In the genomic region with DNA sequence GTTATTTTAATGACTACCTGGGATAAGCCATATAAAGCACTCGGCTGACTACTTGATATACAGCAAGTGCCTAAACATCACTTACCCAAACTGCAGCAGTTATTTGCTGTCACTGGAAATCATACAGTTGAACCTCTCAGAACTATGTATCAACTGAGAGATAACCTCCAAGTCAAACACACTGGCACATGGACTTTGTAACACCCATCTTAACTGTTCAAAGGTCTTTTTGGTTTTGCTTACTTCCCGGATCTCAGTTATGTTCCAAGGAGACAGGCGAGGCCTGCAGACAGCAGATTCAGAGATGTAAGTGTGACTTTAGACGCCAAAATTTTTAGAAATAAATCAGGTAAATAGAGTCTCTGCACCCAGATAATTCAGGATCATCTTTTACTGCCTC, we compare ENCODE assay signal across 8 cellular contexts. TPM values are rescaled to one million over a fixed set of nuclear protein-coding genes. Genes with fewer than 3 reads are reported as not detected.
A peak's percentile ranks its signal among the peaks of the same experiment; 100 is the strongest.
DNase-seq lines count a peak whose midpoint lies in the region; ATAC-seq, FAIRE-seq and TF ChIP-seq lines count a peak whose summit lies in the region.

No MANE protein-coding gene starts in this region.

- SMC1A ChIA-PET in GM12878 (lab: Charles Lee; ENCODE audit: uncharacterized antibody, unreplicated experiment) = no interaction called here

- peak overlapping the region in 1 of 2 experiments; percentile 98; a peak in 4 of 6 replicates for H3K27ac ChIP-seq in A549
- 0 out of 2 replicates have a peak overlapping the region, but pooled peaks have one; percentile 75 for H3K27ac ChIP-seq in HL-60 (replicated peaks)
- H3K27ac ChIP-seq in GM12878 (ENCODE audit: control insufficient read depth, insufficient read depth) = no peak overlapping the region
- H3K27ac ChIP-seq in mesodermal cell (ENCODE audit: low read depth, low read length, severe bottlenecking) = no peak overlapping the region

- H3K79me2 ChIP-seq in GM12878 (ENCODE audit: control insufficient read depth, insufficient read depth, low read length) = peaks cover 62% of the 10 kb centered on the region

- 49% methylated on average over 4 of the region's 4 CpGs for WGBS in A549 (ENCODE audit: missing lambda C conversion rate)
- 60% methylated on average over 4 of the region's 4 CpGs for WGBS in GM12878 (ENCODE audit: insufficient coverage, insufficient replicate concordance, low lambda C conversion rate, missing lambda C conversion rate)
- 93 to 100% methylated on average over 2 to 4 of the region's 4 CpGs for whole genome bisulfite sequencing in mesodermal cell (ENCODE audit: insufficient coverage in 2 of 2), 2 experiments

- intact Hi-C loops in GM12878 (cut with micrococcal nuclease; ENCODE audit: unreplicated experiment) = no loop called here
- intact Hi-C loops in posterior vena cava (cut with DNase I) = no loop called here

- RAD21 ChIA-PET in GM12878 (lab: Charles Lee; ENCODE audit: unreplicated experiment) = no interaction called here

- no peak for DNase-seq in A549 (ENCODE audit: low read depth in 1 of 2, low spot score in 1 of 2)
- DNase-seq in HL-60 (ENCODE audit: low read depth in 1 of 2, low spot score in 1 of 2) = no peak
- DNase-seq in GM12878 (ENCODE audit: low read depth, low spot score) = no peak
- no peak for DNase-seq in NCI-H2227 (lab: John Stamatoyannopoulos, UW; ENCODE audit: unreplicated experiment)
- DNase-seq in posterior vena cava (ENCODE audit: low spot score) = no peak
- DNase-seq in COR-L47 (lab: John Stamatoyannopoulos, UW) = no peak
- no peak for DNase-seq in cerebellar nuclear complex (lab: John Stamatoyannopoulos, UW)

- CTCF ChIA-PET in A549 (lab: Yijun Ruan, JAX) = no interaction called here
- CTCF ChIA-PET in GM12878 (lab: Yijun Ruan, JAX) = no interaction called here

- H3K4me3 ChIP-seq in A549 (peak overlapping the region; percentile 92), HL-60 (replicated peaks; ENCODE audit: insufficient read depth, low read length) (peak overlapping the region; percentile 99), GM12878 (peak overlapping the region; percentile 96), mesodermal cell (ENCODE audit: extremely low read depth, insufficient read depth, low read length, poor library complexity, severe bottlenecking) (peak overlapping the region; percentile 94)

- H3K9me3 ChIP-seq in A549 (no peaks in the 10 kb centered on the region), GM12878 (replicated peaks; ENCODE audit: control insufficient read depth, insufficient read depth, low read length) (no peaks in the 10 kb centered on the region), mesodermal cell (ENCODE audit: control insufficient read depth, low read length) (no peaks in the 10 kb centered on the region)

- TF ChIP-seq RAD21 in A549 (conservative IDR thresholded peaks at IDR 0.05 in 1 of 2, IDR thresholded peaks at IDR 0.05 in 1 of 2) (no peak), GM12878 (IDR thresholded peaks at IDR 0.05; ENCODE audit: insufficient read depth, low read depth, low read length) (no peak)

- no peak overlapping the region for H2AFZ ChIP-seq in GM12878 (ENCODE audit: control insufficient read depth, low read depth, low read length)

- TF ChIP-seq EP300 in A549 (IDR thresholded peaks at IDR 0.05) = no peak
- TF ChIP-seq EP300 in GM12878 (IDR thresholded peaks at IDR 0.05; ENCODE audit: borderline replicate concordance in 1 of 2, control insufficient read depth in 1 of 2, low read depth in 2 of 2, low read length in 2 of 2) = no peak

- in situ Hi-C loops in GM12878 (cut with MboI) = no loop called here

- H3K4me1 ChIP-seq in A549 = peaks cover 24% of the 10 kb centered on the region
- H3K4me1 ChIP-seq in GM12878 (ENCODE audit: control insufficient read depth, insufficient read depth, low read length) = peaks cover 14% of the 10 kb centered on the region
- peaks cover 11% of the 10 kb centered on the region for H3K4me1 ChIP-seq in mesodermal cell (ENCODE audit: control insufficient read depth, insufficient read depth, low read length, poor library complexity, severe bottlenecking)

- TF ChIP-seq CTCF in A549 (IDR thresholded peaks at IDR 0.05) (no peak), HL-60 (IDR thresholded peaks at IDR 0.05; ENCODE audit: insufficient read depth, low read length) (no peak), GM12878 (IDR thresholded peaks at IDR 0.05 in 2 of 3, conservative IDR thresholded peaks at IDR 0.05 in 1 of 3; ENCODE audit: control insufficient read depth in 2 of 3, extremely low read depth in 1 of 3, insufficient read depth in 1 of 3, low read depth in 3 of 3, low read length in 3 of 3) (no peak)

- H3K9ac ChIP-seq in GM12878 (ENCODE audit: control insufficient read depth, insufficient read depth, low read length) = peak overlapping the region; percentile 94

- TF ChIP-seq POLR2A in A549 (IDR thresholded peaks at IDR 0.05; ENCODE audit: low read length) (no peak), GM12878 (IDR thresholded peaks at IDR 0.05; ENCODE audit: low read depth, low read length) (no peak)

- POLR2A ChIA-PET in A549 (lab: Yijun Ruan, JAX) (interaction anchor here (0.5 to 0.7 kb wide), 3 partner anchors 11 to 18 kb away, joined by 3 read pairs; no protein-coding TSS in a partner anchor), GM12878 (lab: Charles Lee) (interaction anchor here (0.5 kb wide), 1 partner anchor 98 kb away, joined by 3 read pairs; no protein-coding TSS in a partner anchor)

- BruUV-seq in GM12878 (replicated peaks; lab: Mats Ljungman, UMichigan) = TSS peak; percentile 70

- ATAC-seq in A549 (no peak), GM12878 (no peak)

- H3K27me3 ChIP-seq in HL-60 (ENCODE audit: insufficient read depth, poor library complexity, severe bottlenecking) (no peaks in the 10 kb centered on the region), GM12878 (replicated peaks in 1 of 2; ENCODE audit: control insufficient read depth in 2 of 2, insufficient read depth in 2 of 2, low read length in 1 of 2) (no peaks in the 10 kb centered on the region)

- H3K4me2 ChIP-seq in A549 = peak overlapping the region; percentile 89
- peak overlapping the region; percentile 87 for H3K4me2 ChIP-seq in GM12878 (ENCODE audit: control insufficient read depth, insufficient read depth)

- FAIRE-seq in A549 (lab: Jason Lieb, UNC) (no peak), GM12878 (lab: Jason Lieb, UNC) (no peak)

- peaks cover 0 to 13% of the 10 kb centered on the region in 2 experiments; a peak in 1 of 4 replicates for H3K36me3 ChIP-seq in GM12878 (ENCODE audit: control insufficient read depth in 2 of 2, insufficient read depth in 2 of 2, low read length in 1 of 2)
- H3K36me3 ChIP-seq in mesodermal cell (ENCODE audit: control insufficient read depth, insufficient read depth, low read length) = peaks cover 49% of the 10 kb centered on the region

- H4K20me1 ChIP-seq in GM12878 (ENCODE audit: control insufficient read depth, insufficient read depth) = no peaks in the 10 kb centered on the region; the same call in 1 of the 2 replicates

RNA-seq across cellular contexts. Expression of gene KDELR2, which starts 1.6 kb away (rescaled TPM):
- polyA plus RNA-seq in A549 (2011; rRNA removed) = 172 and 192 TPM in 2 replicates
- polyA plus RNA-seq in A549 (2012; cell fraction: cytosol; rRNA removed) = 74.8 and 91.9 TPM in 2 replicates
- 37.1 and 58.4 TPM in 2 replicates for polyA plus RNA-seq in A549 (2012; cell fraction: nucleus; rRNA removed)
- 135 to 142 TPM (median 136 TPM) in 3 replicates for polyA plus RNA-seq in A549 (2017; fragmentation: RNase III; extraction: RNeasy Plus Mini Kit Qiagen cat#74134 plus additional on column Dnase treatment)
- polyA minus RNA-seq in A549 (2011; rRNA and poly(A)+ RNA removed) = 102 and 122 TPM in 2 replicates
- 31.9 and 40.4 TPM in 2 replicates for total RNA-seq in GM12878 (2013; cell fraction: nucleolus; rRNA removed)
- 67.1 and 81.3 TPM in 2 replicates for total RNA-seq in GM12878 (2014; rRNA removed)
- 37.4 and 41.7 TPM in 2 replicates for total RNA-seq in GM12878 (2014; rRNA removed; fragmentation: Illumina TruSeq; extraction: Trizol)
- 64.7 and 70.9 TPM in 2 replicates for total RNA-seq in GM12878 (2021)
- 52.4 TPM for polyA plus RNA-seq in GM12878 (2011; ENCODE audit: low read depth)
- 58.8 and 67.5 TPM in 2 replicates for polyA plus RNA-seq in GM12878 (2011; rRNA removed)
- 33.7 and 39.2 TPM in 2 replicates for polyA plus RNA-seq in GM12878 (2011; cell fraction: cytosol; rRNA removed)
- 22.9 and 24.4 TPM in 2 replicates for polyA plus RNA-seq in GM12878 (2011; cell fraction: nucleus; rRNA removed)
- polyA plus RNA-seq in GM12878 (2012) = 56.2 and 70.0 TPM in 2 replicates
- polyA plus RNA-seq in GM12878 (2014; fragmentation: Illumina TruSeq; extraction: Trizol) = 40.4 and 54.3 TPM in 2 replicates
- 10 to 100 TPM; 16.0 to 29.2 TPM for polyA plus RNA-seq in GM12878 (2014; fragmentation: Nextera tagmentation; extraction: Ambion mirVana)
- polyA plus RNA-seq in GM12878 (2014; rRNA removed) = 43.2 and 45.0 TPM in 2 replicates
- 100 to 1,000 TPM; 155 to 187 TPM for polyA plus RNA-seq in GM12878 (2016; fragmentation: Nextera tagmentation; extraction: Ambion mirVana)
- polyA minus RNA-seq in GM12878 (2011; rRNA and poly(A)+ RNA removed) = 32.8 and 33.5 TPM in 2 replicates
- polyA minus RNA-seq in GM12878 (2011; cell fraction: cytosol; rRNA and poly(A)+ RNA removed) = 10.4 and 16.2 TPM in 2 replicates
- 7.0 and 10.2 TPM in 2 replicates for polyA minus RNA-seq in GM12878 (2011; cell fraction: nucleus; rRNA and poly(A)+ RNA removed)
- 219 TPM for polyA plus RNA-seq in mesodermal cell (2013, experiment 1 of 2)
- polyA plus RNA-seq in mesodermal cell (2013, experiment 2 of 2) = 199 TPM
- 100 to 1,000 TPM; 150 to 159 TPM for total RNA-seq in posterior vena cava

RNA-seq across cellular contexts. Expression of gene DAGLB, which starts 34.6 kb away (rescaled TPM):
- polyA plus RNA-seq in A549 (2011; rRNA removed) (19.3 and 19.7 TPM in 2 replicates), A549 (2017; fragmentation: RNase III; extraction: RNeasy Plus Mini Kit Qiagen cat#74134 plus additional on column Dnase treatment) (14.5 to 19.1 TPM (median 15.7 TPM) in 3 replicates), GM12878 (2011; rRNA removed) (5.1 and 12.8 TPM in 2 replicates), GM12878 (2014; fragmentation: Illumina TruSeq; extraction: Trizol) (2.7 and 6.2 TPM in 2 replicates), GM12878 (2014; fragmentation: Nextera tagmentation; extraction: Ambion mirVana) (1 to 10 TPM; 1.2 to 2.4 TPM), GM12878 (2014; rRNA removed) (10.5 and 10.8 TPM in 2 replicates), GM12878 (2016; fragmentation: Nextera tagmentation; extraction: Ambion mirVana) (10 to 100 TPM; 10.6 to 11.0 TPM)
- polyA plus RNA-seq in A549 (2012; cell fraction: cytosol; rRNA removed) = 15.8 and 18.5 TPM in 2 replicates
- 69.2 and 108 TPM in 2 replicates for polyA plus RNA-seq in A549 (2012; cell fraction: nucleus; rRNA removed)
- polyA minus RNA-seq in A549 (2011; rRNA and poly(A)+ RNA removed) = 32.9 and 46.0 TPM in 2 replicates
- 35.2 and 40.8 TPM in 2 replicates for total RNA-seq in GM12878 (2013; cell fraction: nucleolus; rRNA removed)
- total RNA-seq in GM12878 (2014; rRNA removed) (7.4 and 9.5 TPM in 2 replicates), GM12878 (2014; rRNA removed; fragmentation: Illumina TruSeq; extraction: Trizol) (5.7 and 5.9 TPM in 2 replicates), GM12878 (2021) (12.4 and 13.3 TPM in 2 replicates), posterior vena cava (10 to 100 TPM; 10.7 to 14.6 TPM)
- 6.4 TPM for polyA plus RNA-seq in GM12878 (2011; ENCODE audit: low read depth)
- 11.0 and 14.7 TPM in 2 replicates for polyA plus RNA-seq in GM12878 (2011; cell fraction: cytosol; rRNA removed)
- 20.0 and 24.0 TPM in 2 replicates for polyA plus RNA-seq in GM12878 (2011; cell fraction: nucleus; rRNA removed)
- 5.2 and 6.5 TPM in 2 replicates for polyA plus RNA-seq in GM12878 (2012)
- polyA minus RNA-seq in GM12878 (2011; rRNA and poly(A)+ RNA removed) = 17.5 and 30.1 TPM in 2 replicates
- 6.5 and 11.4 TPM in 2 replicates for polyA minus RNA-seq in GM12878 (2011; cell fraction: cytosol; rRNA and poly(A)+ RNA removed)
- polyA minus RNA-seq in GM12878 (2011; cell fraction: nucleus; rRNA and poly(A)+ RNA removed) = 13.7 and 21.4 TPM in 2 replicates
- polyA plus RNA-seq in mesodermal cell (2013, experiment 1 of 2) = 14.7 TPM
- 13.1 TPM for polyA plus RNA-seq in mesodermal cell (2013, experiment 2 of 2)
